Comparison of ENCODE assay signal across 15 cellular contexts in genomic region chr16:58414938-58415451, GRCh38. TPM values are rescaled to one million over a fixed set of nuclear protein-coding genes. Genes with fewer than 3 reads are reported as not detected.
DNase-seq lines count a peak whose midpoint lies in the region; ATAC-seq and TF ChIP-seq lines count a peak whose summit lies in the region.
"Had no signal": no experiment of that assay in that cellular context is flagged by ENCODE, and none has a peak within 500 bp of the region (broad histone marks: within the 10 kb centered on the region; RNA-seq: fewer than 3 reads in every experiment).

No MANE protein-coding gene starts in this region.

- no peak overlapping the region for H3K4ac ChIP-seq in mesenchymal stem cell (ENCODE audit: low read depth in 1 of 2, low read length in 2 of 2)

- no peak overlapping the region for H2AFZ ChIP-seq in mesenchymal stem cell (ENCODE audit: low read depth, low read length)

- no peak overlapping the region for H2AK5ac ChIP-seq in mesenchymal stem cell (ENCODE audit: low read length, severe bottlenecking)

- H2BK120ac ChIP-seq in mesenchymal stem cell (ENCODE audit: low read depth, low read length): no peak overlapping the region

- H3K18ac ChIP-seq in mesenchymal stem cell (ENCODE audit: low read depth in 1 of 2, low read length in 2 of 2): no peak overlapping the region

- no peak overlapping the region for H2BK12ac ChIP-seq in mesenchymal stem cell (ENCODE audit: low read length in 2 of 2)

- H3K4me3 ChIP-seq in MG63 (no peak overlapping the region), brain microvascular endothelial cell (ENCODE audit: low read depth, low read length) (no peak overlapping the region), mesenchymal stem cell (ENCODE audit: insufficient read depth in 1 of 2, low read depth in 1 of 2, low read length in 2 of 2) (no peak overlapping the region)
- H3K4me3 ChIP-seq: HAP-1, SJCRH30 had no signal

- H2BK15ac ChIP-seq in mesenchymal stem cell (ENCODE audit: low read depth, poor library complexity, severe bottlenecking): no peak overlapping the region

- no peak overlapping the region for H3K9ac ChIP-seq in mesenchymal stem cell (ENCODE audit: low read length)

- in situ Hi-C loops in brain microvascular endothelial cell (cut with HindIII; ENCODE audit: low pct_ligation_motif_present, low sequenced_read_pairs): no loop called here

- H3K9me3 Mint-ChIP-seq in stimulated activated naive CD8-positive, alpha-beta T cell treated with anti-CD3 and anti-CD28 coated beads, Interleukin-15, amount 100 ng/mL, for 72 hours: no peaks in the 10 kb centered on the region
- H3K9me3 Mint-ChIP-seq: CD8-positive, alpha-beta memory T cell had no signal

- no peak overlapping the region for H4K91ac ChIP-seq in mesenchymal stem cell (ENCODE audit: low read length)

- H3K23ac ChIP-seq in mesenchymal stem cell (ENCODE audit: low read length in 2 of 2): no peak overlapping the region

- H3K79me1 ChIP-seq in mesenchymal stem cell (replicated peaks; ENCODE audit: low read length, poor library complexity, severe bottlenecking): no peaks in the 10 kb centered on the region

- H3K4me1 ChIP-seq in mesenchymal stem cell (ENCODE audit: control insufficient read depth, insufficient read depth, low read depth, low read length): peaks cover 4% of the 10 kb centered on the region
- H3K4me1 ChIP-seq: HAP-1 had no signal

- H3K14ac ChIP-seq in mesenchymal stem cell (ENCODE audit: low read length in 2 of 2): no peak overlapping the region

- no peaks in the 10 kb centered on the region for H3K27me3 Mint-ChIP-seq in stimulated activated naive CD8-positive, alpha-beta T cell treated with anti-CD3 and anti-CD28 coated beads, Interleukin-15, amount 100 ng/mL, for 72 hours

- no peak for ATAC-seq in GM19395 (IDR thresholded peaks at IDR 0.05; ENCODE audit: unreplicated experiment)
- ATAC-seq in stimulated activated naive CD8-positive, alpha-beta T cell treated with anti-CD3 and anti-CD28 coated beads, Interleukin-15, amount 100 ng/mL, for 72 hours: no peak
- ATAC-seq: HepG2 had no signal

- H2BK5ac ChIP-seq in mesenchymal stem cell (ENCODE audit: low read depth, low read length, poor library complexity, severe bottlenecking): no peak overlapping the region

- 89% methylated on average over 8 of the region's 9 CpGs for WGBS in mesenchymal stem cell

- DNase-seq in MG63 (peak; percentile 43), brain microvascular endothelial cell (peak; percentile 49), foreskin melanocyte (peak; percentile 18), mesenchymal stem cell (peak; percentile 8), CD1c-positive myeloid dendritic cell (ENCODE audit: extremely low spot score) (no peak)
- DNase-seq in stimulated activated naive CD8-positive, alpha-beta T cell treated with anti-CD3 and anti-CD28 coated beads, Interleukin-15, amount 100 ng/mL, for 72 hours: no peak
- DNase-seq: CD8-positive, alpha-beta memory T cell; MV-4-11; NCI-H1436; NCI-H2081; NCI-H524; SJCRH30 had no signal

- H3K4me2 ChIP-seq in mesenchymal stem cell (ENCODE audit: low read length, poor library complexity, severe bottlenecking): no peak overlapping the region

- H3K9me3 ChIP-seq in MG63: no peaks in the 10 kb centered on the region
- H3K9me3 ChIP-seq in mesenchymal stem cell (ENCODE audit: control insufficient read depth, low read length): no peaks in the 10 kb centered on the region
- H3K9me3 ChIP-seq: HAP-1, SJCRH30 had no signal

- no peaks in the 10 kb centered on the region for H3K4me1 Mint-ChIP-seq in stimulated activated naive CD8-positive, alpha-beta T cell treated with anti-CD3 and anti-CD28 coated beads, Interleukin-15, amount 100 ng/mL, for 72 hours
- H3K4me1 Mint-ChIP-seq: CD8-positive, alpha-beta memory T cell had no signal

- H3K27ac ChIP-seq in brain microvascular endothelial cell (no peak overlapping the region), mesenchymal stem cell (ENCODE audit: low read length, poor library complexity, severe bottlenecking) (no peak overlapping the region)
- H3K27ac ChIP-seq: SJCRH30 had no signal

- no peak overlapping the region for H4K8ac ChIP-seq in mesenchymal stem cell (ENCODE audit: low read length)

- H3K27me3 ChIP-seq in MG63 (no peaks in the 10 kb centered on the region), brain microvascular endothelial cell (replicated peaks) (no peaks in the 10 kb centered on the region), mesenchymal stem cell (ENCODE audit: control insufficient read depth in 1 of 2, insufficient read depth in 1 of 2, low read length in 2 of 2) (no peaks in the 10 kb centered on the region)
- H3K27me3 ChIP-seq: SJCRH30 had no signal

- no peak overlapping the region for H3K27ac Mint-ChIP-seq in stimulated activated naive CD8-positive, alpha-beta T cell treated with anti-CD3 and anti-CD28 coated beads, Interleukin-15, amount 100 ng/mL, for 72 hours
- H3K27ac Mint-ChIP-seq: CD8-positive, alpha-beta memory T cell had no signal

- H3K36me3 ChIP-seq in MG63 (no peaks in the 10 kb centered on the region), brain microvascular endothelial cell (replicated peaks) (no peaks in the 10 kb centered on the region), mesenchymal stem cell (ENCODE audit: control insufficient read depth in 1 of 2, insufficient read depth in 2 of 2, low read depth in 1 of 2, low read length in 2 of 2) (no peaks in the 10 kb centered on the region)
- H3K36me3 ChIP-seq: HAP-1, SJCRH30 had no signal

- TF ChIP-seq CTCF in brain microvascular endothelial cell (IDR thresholded peaks at IDR 0.05; ENCODE audit: low read depth, low read length, missing control alignments): no peak

- no peak overlapping the region for H3K4me3 Mint-ChIP-seq in stimulated activated naive CD8-positive, alpha-beta T cell treated with anti-CD3 and anti-CD28 coated beads, Interleukin-15, amount 100 ng/mL, for 72 hours
- H3K4me3 Mint-ChIP-seq: CD8-positive, alpha-beta memory T cell had no signal

RNA-seq across cellular contexts. Expression of gene GINS3, which starts 22.7 kb away (rescaled TPM):
- 20.7 and 24.3 TPM in 2 replicates for total RNA-seq in MG63 (2014; rRNA removed; shearing (Covaris generic); ENCODE audit: low replicate concordance)
- polyA plus RNA-seq in mesenchymal stem cell (2013, experiment 1 of 2): 2.7 TPM
- polyA plus RNA-seq in mesenchymal stem cell (2013, experiment 2 of 2): 2.5 TPM

Comparison
In these comparisons a context has a peak if more than half of its experiments do, and no peak if none do; other contexts are left out.
1. DNase-seq: peak in MG63 (single experiment), brain microvascular endothelial cell (single experiment), foreskin melanocyte (single experiment) and mesenchymal stem cell (single experiment); none in CD1c-positive myeloid dendritic cell (single experiment) and stimulated activated naive CD8-positive, alpha-beta T cell treated with anti-CD3 and anti-CD28 coated beads, Interleukin-15, amount 100 ng/mL, for 72 hours (0 of 2).